2 cellular contexts compared by ENCODE assay signal in the genomic region with DNA sequence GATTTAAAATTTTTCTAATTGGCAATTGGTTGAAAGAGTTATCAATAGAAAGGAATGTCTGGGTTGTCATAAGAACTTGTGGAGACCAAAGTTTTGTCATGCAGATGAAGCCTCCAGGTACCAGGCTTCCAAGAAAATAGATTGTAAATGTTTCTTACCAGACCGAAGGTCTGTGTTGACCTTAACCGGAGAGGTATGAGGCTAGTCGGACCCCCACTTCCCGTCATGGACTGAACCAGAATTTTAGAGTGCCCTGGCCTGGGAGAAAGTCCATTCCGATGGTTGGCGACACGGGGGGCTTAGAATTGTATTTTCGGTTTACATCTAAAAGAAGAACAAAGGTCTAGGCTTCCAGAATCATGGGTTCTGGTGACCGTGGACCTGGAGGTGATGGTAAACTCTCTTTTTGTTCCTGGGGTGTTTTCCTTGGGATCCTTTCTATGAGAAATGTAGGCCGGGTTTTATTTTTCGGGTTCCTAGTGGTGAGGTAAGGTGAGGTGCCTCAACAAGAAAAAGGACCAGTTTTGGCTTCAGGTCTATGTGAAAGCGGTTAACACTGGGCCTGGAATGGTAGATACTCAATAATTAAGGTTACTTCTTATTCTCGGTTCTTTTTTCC.
TF ChIP-seq lines count a peak whose summit lies in the region.

No MANE protein-coding gene starts in this region.

TF ChIP-seq in GM23338, 12 proteins besides CTCF, POLR2A, EP300 and RAD21 (continued from another document):
- TF ChIP-seq, protein P1, sequence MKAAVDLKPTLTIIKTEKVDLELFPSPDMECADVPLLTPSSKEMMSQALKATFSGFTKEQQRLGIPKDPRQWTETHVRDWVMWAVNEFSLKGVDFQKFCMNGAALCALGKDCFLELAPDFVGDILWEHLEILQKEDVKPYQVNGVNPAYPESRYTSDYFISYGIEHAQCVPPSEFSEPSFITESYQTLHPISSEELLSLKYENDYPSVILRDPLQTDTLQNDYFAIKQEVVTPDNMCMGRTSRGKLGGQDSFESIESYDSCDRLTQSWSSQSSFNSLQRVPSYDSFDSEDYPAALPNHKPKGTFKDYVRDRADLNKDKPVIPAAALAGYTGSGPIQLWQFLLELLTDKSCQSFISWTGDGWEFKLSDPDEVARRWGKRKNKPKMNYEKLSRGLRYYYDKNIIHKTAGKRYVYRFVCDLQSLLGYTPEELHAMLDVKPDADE (IDR thresholded peaks at IDR 0.05) = no peak
- TF ChIP-seq NANOG (IDR thresholded peaks at IDR 0.05; ENCODE audit: borderline replicate concordance) = no peak
- no peak for TF ChIP-seq EZH2 (IDR thresholded peaks at IDR 0.05; ENCODE audit: low read depth, unreplicated experiment)
- no peak for TF ChIP-seq POLR2AphosphoS5 (IDR thresholded peaks at IDR 0.05; ENCODE audit: low read depth)
- no peak for TF ChIP-seq ZNF331 (CRISPR knock-in tag; IDR thresholded peaks at IDR 0.05; ENCODE audit: low read depth)

TF ChIP-seq in WTC11, 78 proteins besides CTCF, POLR2A, EP300 and RAD21 (continued from another document):
- TF ChIP-seq, protein P2, sequence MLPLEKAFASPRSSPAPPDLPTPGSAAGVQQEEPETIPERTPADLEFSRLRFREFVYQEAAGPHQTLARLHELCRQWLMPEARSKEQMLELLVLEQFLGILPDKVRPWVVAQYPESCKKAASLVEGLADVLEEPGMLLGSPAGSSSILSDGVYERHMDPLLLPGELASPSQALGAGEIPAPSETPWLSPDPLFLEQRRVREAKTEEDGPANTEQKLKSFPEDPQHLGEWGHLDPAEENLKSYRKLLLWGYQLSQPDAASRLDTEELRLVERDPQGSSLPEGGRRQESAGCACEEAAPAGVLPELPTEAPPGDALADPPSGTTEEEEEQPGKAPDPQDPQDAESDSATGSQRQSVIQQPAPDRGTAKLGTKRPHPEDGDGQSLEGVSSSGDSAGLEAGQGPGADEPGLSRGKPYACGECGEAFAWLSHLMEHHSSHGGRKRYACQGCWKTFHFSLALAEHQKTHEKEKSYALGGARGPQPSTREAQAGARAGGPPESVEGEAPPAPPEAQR (CRISPR knock-in tag; IDR thresholded peaks at IDR 0.05) = no peak
- TF ChIP-seq, protein P3, sequence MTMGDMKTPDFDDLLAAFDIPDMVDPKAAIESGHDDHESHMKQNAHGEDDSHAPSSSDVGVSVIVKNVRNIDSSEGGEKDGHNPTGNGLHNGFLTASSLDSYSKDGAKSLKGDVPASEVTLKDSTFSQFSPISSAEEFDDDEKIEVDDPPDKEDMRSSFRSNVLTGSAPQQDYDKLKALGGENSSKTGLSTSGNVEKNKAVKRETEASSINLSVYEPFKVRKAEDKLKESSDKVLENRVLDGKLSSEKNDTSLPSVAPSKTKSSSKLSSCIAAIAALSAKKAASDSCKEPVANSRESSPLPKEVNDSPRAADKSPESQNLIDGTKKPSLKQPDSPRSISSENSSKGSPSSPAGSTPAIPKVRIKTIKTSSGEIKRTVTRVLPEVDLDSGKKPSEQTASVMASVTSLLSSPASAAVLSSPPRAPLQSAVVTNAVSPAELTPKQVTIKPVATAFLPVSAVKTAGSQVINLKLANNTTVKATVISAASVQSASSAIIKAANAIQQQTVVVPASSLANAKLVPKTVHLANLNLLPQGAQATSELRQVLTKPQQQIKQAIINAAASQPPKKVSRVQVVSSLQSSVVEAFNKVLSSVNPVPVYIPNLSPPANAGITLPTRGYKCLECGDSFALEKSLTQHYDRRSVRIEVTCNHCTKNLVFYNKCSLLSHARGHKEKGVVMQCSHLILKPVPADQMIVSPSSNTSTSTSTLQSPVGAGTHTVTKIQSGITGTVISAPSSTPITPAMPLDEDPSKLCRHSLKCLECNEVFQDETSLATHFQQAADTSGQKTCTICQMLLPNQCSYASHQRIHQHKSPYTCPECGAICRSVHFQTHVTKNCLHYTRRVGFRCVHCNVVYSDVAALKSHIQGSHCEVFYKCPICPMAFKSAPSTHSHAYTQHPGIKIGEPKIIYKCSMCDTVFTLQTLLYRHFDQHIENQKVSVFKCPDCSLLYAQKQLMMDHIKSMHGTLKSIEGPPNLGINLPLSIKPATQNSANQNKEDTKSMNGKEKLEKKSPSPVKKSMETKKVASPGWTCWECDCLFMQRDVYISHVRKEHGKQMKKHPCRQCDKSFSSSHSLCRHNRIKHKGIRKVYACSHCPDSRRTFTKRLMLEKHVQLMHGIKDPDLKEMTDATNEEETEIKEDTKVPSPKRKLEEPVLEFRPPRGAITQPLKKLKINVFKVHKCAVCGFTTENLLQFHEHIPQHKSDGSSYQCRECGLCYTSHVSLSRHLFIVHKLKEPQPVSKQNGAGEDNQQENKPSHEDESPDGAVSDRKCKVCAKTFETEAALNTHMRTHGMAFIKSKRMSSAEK (CRISPR knock-in tag; IDR thresholded peaks at IDR 0.05; ENCODE audit: borderline replicate concordance) = no peak
TF ChIP-seq in WTC11: peak in this region for 0.
